21 cellular contexts compared by ENCODE assay signal in genomic region chr3:48217449-48217848, GRCh38. TPM values are rescaled to one million over a fixed set of nuclear protein-coding genes. Genes with fewer than 3 reads are reported as not detected.
DNase-seq lines count a peak whose midpoint lies in the region; ATAC-seq and TF ChIP-seq lines count a peak whose summit lies in the region.
"Had no signal": no experiment of that assay in that cellular context is flagged by ENCODE, and none has a peak within 500 bp of the region (broad histone marks: within the 10 kb centered on the region; RNA-seq: fewer than 3 reads in every experiment).

No MANE protein-coding gene starts in this region.

- peaks cover 4 to 12% of the 10 kb centered on the region in 2 donors for H3K4me1 ChIP-seq in lung (ENCODE audit: control insufficient read depth in 2 of 2, insufficient read depth in 2 of 2, low read length in 2 of 2)
- H3K4me1 ChIP-seq in thyroid gland: peaks cover 28 to 34% of the 10 kb centered on the region in 2 donors
- H3K4me1 ChIP-seq in HAP-1: no peaks in the 10 kb centered on the region; the same call in 1 of the 2 replicates
- H3K4me1 ChIP-seq: BE2C, Caco-2 had no signal

- H3K4me3 ChIP-seq in HL-60 (replicated peaks; ENCODE audit: insufficient read depth, low read length) (no peak overlapping the region), lung (no peak overlapping the region), thyroid gland (replicated peaks in 1 of 3) (no peak overlapping the region), HAP-1 (no peak overlapping the region), coronary artery (no peak overlapping the region)

- intact Hi-C loops in thyroid gland (cut with DNase I): no loop called here

- no peak for ATAC-seq in lung (ENCODE audit: insufficient read depth, low FRiP score)
- ATAC-seq: PC-3, SK-N-SH treated with all-trans-retinoic acid at 6 μM for 48 hours, T-cell had no signal

- H3K27ac ChIP-seq in HL-60 (replicated peaks) (no peak overlapping the region; the same call in 1 of the 2 replicates), lung (ENCODE audit: low read depth in 1 of 2, low read length in 1 of 2) (no peak overlapping the region), thyroid gland (peak overlapping the region in 1 of 3 donors; percentile 30), coronary artery (peak overlapping the region in 1 of 2 donors; percentile 7)

- TF ChIP-seq POLR2A in thyroid gland (IDR thresholded peaks at IDR 0.05): no peak

- in situ Hi-C loops in HAP-1 (cut with MboI; ENCODE audit: low sequenced_read_pairs): no loop called here

- 33 to 72% methylated on average over 4 of the region's 4 CpGs for WGBS in lung, 2 donors
- 80 to 88% methylated on average over 3 to 4 of the region's 4 CpGs for WGBS in thyroid gland, 2 donors

- TF ChIP-seq CTCF in HL-60 (IDR thresholded peaks at IDR 0.05; ENCODE audit: insufficient read depth, low read length) (no peak), lung (IDR thresholded peaks at IDR 0.05; ENCODE audit: control extremely low read depth, extremely low read depth) (no peak), thyroid gland (IDR thresholded peaks at IDR 0.05) (no peak), coronary artery (IDR thresholded peaks at IDR 0.05) (no peak)

- no peaks in the 10 kb centered on the region for H3K36me3 ChIP-seq in lung (ENCODE audit: control insufficient read depth in 2 of 2, insufficient read depth in 2 of 2, low read length in 2 of 2)
- H3K36me3 ChIP-seq in thyroid gland: no peaks in the 10 kb centered on the region
- no peaks in the 10 kb centered on the region for H3K36me3 ChIP-seq in HAP-1 (replicated peaks)
- H3K36me3 ChIP-seq: BE2C had no signal

- peak; percentile 58 to 59 for DNase-seq in HL-60 (ENCODE audit: low read depth in 1 of 2, low spot score in 1 of 2)
- peak; percentile 12 for DNase-seq in MV-4-11 (lab: John Stamatoyannopoulos, UW)
- DNase-seq in lung (ENCODE audit: low spot score): peak; percentile 41
- DNase-seq in thyroid gland: peak; percentile 36 to 41
- no peak for DNase-seq in HAP-1 (ENCODE audit: low spot score in 2 of 2)
- no peak for DNase-seq in SK-N-DZ (ENCODE audit: low spot score)
- DNase-seq in coronary artery (ENCODE audit: low spot score): no peak
- DNase-seq: BE2C; Caco-2; CD4-positive, CD25-positive, alpha-beta regulatory T cell; Kasumi-1; MM.1S; NCI-H1417; NCI-H187; NCI-H226; NCI-H524; PC-3; RPMI8226; SHP77 treated with DMSO at 0.1 percent for 48 hours; T-cell had no signal

- H3K27me3 ChIP-seq in HL-60 (ENCODE audit: insufficient read depth, poor library complexity, severe bottlenecking) (no peaks in the 10 kb centered on the region), lung (ENCODE audit: control insufficient read depth, insufficient read depth) (no peaks in the 10 kb centered on the region), thyroid gland (no peaks in the 10 kb centered on the region), HAP-1 (ENCODE audit: low read depth) (no peaks in the 10 kb centered on the region)
- H3K27me3 ChIP-seq: BE2C had no signal

- H3K9me3 ChIP-seq in lung (ENCODE audit: control insufficient read depth in 2 of 2, insufficient read depth in 1 of 2, low read length in 1 of 2) (no peaks in the 10 kb centered on the region), thyroid gland (no peaks in the 10 kb centered on the region), HAP-1 (no peaks in the 10 kb centered on the region)
- H3K9me3 ChIP-seq: BE2C, Caco-2 had no signal

RNA-seq across cellular contexts. Expression of gene CAMP, which starts 5.8 kb away (rescaled TPM):
- 1 to 10 TPM; 1.3 to 1.9 TPM for total RNA-seq in lung
- polyA plus RNA-seq in lung: 1 to 10 TPM; 1.5 to 5.5 TPM
- 1 to 10 TPM in 3 of 4 donors, not detected in 1; 4.8 to 6.5 (median 5.4) TPM for total RNA-seq in thyroid gland
- polyA plus RNA-seq in SK-N-DZ (2014; cell fraction: cytosol; rRNA removed): not detected in 2 replicates
- not detected in 2 replicates for polyA plus RNA-seq in SK-N-DZ (2014; cell fraction: nucleus; rRNA removed)
- total RNA-seq: Caco-2; CD4-positive, CD25-positive, alpha-beta regulatory T cell; PC-3; T-cell had no signal
- polyA plus RNA-seq: CD4-positive, CD25-positive, alpha-beta regulatory T cell had no signal

RNA-seq across cellular contexts. Expression of gene ZNF589, which starts 23.5 kb away (rescaled TPM):
- total RNA-seq in lung (10 to 100 TPM; 13.1 to 14.7 TPM), thyroid gland (10 to 100 TPM; 28.5 to 48.7 (median 37.8) TPM)
- 1 to 10 TPM; 3.4 to 6.8 TPM for polyA plus RNA-seq in lung
- polyA plus RNA-seq in SK-N-DZ (2014; cell fraction: cytosol; rRNA removed): 10.6 and 13.4 TPM in 2 replicates
- polyA plus RNA-seq in SK-N-DZ (2014; cell fraction: nucleus; rRNA removed): 22.8 and 33.3 TPM in 2 replicates

RNA-seq across cellular contexts. Expression of gene CDC25A, which starts 29.2 kb away (rescaled TPM):
- total RNA-seq in lung: 1 to 10 TPM; 1.4 to 1.5 TPM
- under 1 TPM; 0.57 to 0.87 TPM for polyA plus RNA-seq in lung
- 1 to 10 TPM in 3 of 4 donors, under 1 TPM in 1; 0.94 to 4.0 (median 3.7) TPM for total RNA-seq in thyroid gland
- 40.2 and 82.8 TPM in 2 replicates for polyA plus RNA-seq in SK-N-DZ (2014; cell fraction: cytosol; rRNA removed)
- 27.2 and 36.6 TPM in 2 replicates for polyA plus RNA-seq in SK-N-DZ (2014; cell fraction: nucleus; rRNA removed)

Comparison
In these comparisons a context has a peak if more than half of its experiments do, and no peak if none do; other contexts are left out.
1. DNase-seq: peak in HL-60 (2 of 2), MV-4-11 (single experiment), lung (single experiment) and thyroid gland (2 of 2); none in HAP-1 (0 of 2), SK-N-DZ (single experiment) and coronary artery (single experiment).